Comparison of ENCODE assay signal across 11 cellular contexts in the genomic region with DNA sequence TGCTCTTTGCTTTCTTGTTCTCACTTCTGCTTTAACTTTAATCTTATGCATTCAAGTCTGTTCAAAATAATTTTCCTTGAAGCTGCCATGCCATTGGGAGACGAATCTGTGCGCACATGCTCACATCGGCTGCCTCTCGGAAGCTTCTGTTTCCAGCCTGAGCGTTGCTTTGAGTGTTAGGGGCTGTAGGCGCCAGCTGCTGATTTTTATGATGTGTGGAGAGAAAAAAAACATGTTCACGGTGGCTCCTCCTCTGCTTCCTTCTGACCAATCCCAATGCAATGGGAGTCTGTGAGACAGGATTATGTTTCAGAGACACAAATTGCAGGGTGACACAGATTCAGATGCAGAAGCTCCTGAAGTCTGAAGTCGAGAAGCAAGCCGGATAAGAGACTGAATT. TPM values are rescaled to one million over a fixed set of nuclear protein-coding genes. Genes with fewer than 3 reads are reported as not detected.
DNase-seq lines count a peak whose midpoint lies in the region; ATAC-seq and TF ChIP-seq lines count a peak whose summit lies in the region.
"Had no signal": no experiment of that assay in that cellular context is flagged by ENCODE, and none has a peak within 500 bp of the region (broad histone marks: within the 10 kb centered on the region; RNA-seq: fewer than 3 reads in every experiment).

Gene MC4R (minus strand): TSS at position 178 of the 400 bp plus-strand sequence. CDS start 426 bp downstream, outside the sequence.

- H4K20me1 ChIP-seq in OCI-LY3 (ENCODE audit: insufficient read depth, low read length) = no peaks in the 10 kb centered on the region

- ATAC-seq in foreskin keratinocyte (peak; percentile 91), HG02571 (IDR thresholded peaks at IDR 0.05; ENCODE audit: unreplicated experiment) (no peak)

- no peak for DNase-seq in breast epithelium (ENCODE audit: low spot score in 2 of 2)
- DNase-seq in MCF 10A (ENCODE audit: unreplicated experiment) = no peak
- DNase-seq in foreskin keratinocyte = peak; percentile 40 to 66
- DNase-seq in retinal pigment epithelial cell (ENCODE audit: low read depth) = peak; percentile 64
- no peak for DNase-seq in SIG-M5 (lab: John Stamatoyannopoulos, UW)
- no peak for DNase-seq in MV-4-11 (lab: John Stamatoyannopoulos, UW)
- DNase-seq: CD4-positive, CD25-positive, alpha-beta regulatory T cell had no signal

- H3K4me3 Mint-ChIP-seq in MCF 10A (ENCODE audit: unreplicated experiment) = no peak within 1 kb of the TSS
- H3K4me3 Mint-ChIP-seq: CD4-positive, CD25-positive, alpha-beta regulatory T cell had no signal

- no peaks in the 10 kb centered on the region for H3K36me3 Mint-ChIP-seq in MCF 10A (ENCODE audit: insufficient read depth, unreplicated experiment)
- H3K36me3 Mint-ChIP-seq: CD4-positive, CD25-positive, alpha-beta regulatory T cell had no signal

- no peaks in the 10 kb centered on the region for H3K9me3 ChIP-seq in breast epithelium
- H3K9me3 ChIP-seq in OCI-LY3 (ENCODE audit: insufficient read depth, low read length) = 0 out of 2 replicates have a peak, but pooled peaks cover 4% of the 10 kb centered on the region

- CTCF ChIA-PET in MCF 10A (lab: Yijun Ruan, JAX) = no interaction called here

- peak within 1 kb of the TSS; percentile 95 for H2AFZ ChIP-seq in OCI-LY3 (ENCODE audit: low read depth, low read length)

- peaks cover 6% of the 10 kb centered on the region for H3K4me1 Mint-ChIP-seq in MCF 10A (ENCODE audit: insufficient read depth, unreplicated experiment)
- H3K4me1 Mint-ChIP-seq: CD4-positive, CD25-positive, alpha-beta regulatory T cell had no signal

- H3K27me3 ChIP-seq in breast epithelium (no peaks in the 10 kb centered on the region), OCI-LY3 (ENCODE audit: low read depth, low read length) (no peaks in the 10 kb centered on the region), foreskin keratinocyte (peaks cover 3% of the 10 kb centered on the region)

- intact Hi-C loops in breast epithelium (cut with DNase I; ENCODE audit: low total_unique reads) = no loop called here
- intact Hi-C loops in MCF 10A (cut with micrococcal nuclease) = no loop called here

- H3K4me3 ChIP-seq in breast epithelium (peak within 1 kb of the TSS in 2 of 3 donors; percentile 0 to 41), OCI-LY3 (ENCODE audit: low read length) (peak within 1 kb of the TSS; percentile 70), retinal pigment epithelial cell (ENCODE audit: low read length) (peak within 1 kb of the TSS; percentile 35)

- no peak within 1 kb of the TSS for H3K27ac Mint-ChIP-seq in MCF 10A (ENCODE audit: low read depth, unreplicated experiment)
- H3K27ac Mint-ChIP-seq: CD4-positive, CD25-positive, alpha-beta regulatory T cell had no signal

- no TSS peak for BruUV-seq in MCF 10A (replicated peaks; lab: Mats Ljungman, UMichigan)

- POLR2A ChIA-PET in MCF 10A (lab: Yijun Ruan, JAX) = no interaction called here

- H3K36me3 ChIP-seq in breast epithelium = no peaks in the 10 kb centered on the region
- H3K36me3 ChIP-seq in OCI-LY3 (replicated peaks; ENCODE audit: low read depth, low read length) = no peaks in the 10 kb centered on the region

- no peaks in the 10 kb centered on the region for H3K79me2 ChIP-seq in OCI-LY3 (ENCODE audit: low read length)

- peaks cover 90% of the 10 kb centered on the region for H3K27me3 Mint-ChIP-seq in MCF 10A (ENCODE audit: insufficient read depth, unreplicated experiment)
- H3K27me3 Mint-ChIP-seq: CD4-positive, CD25-positive, alpha-beta regulatory T cell had no signal

- peak within 1 kb of the TSS; percentile 42 for H3K9ac ChIP-seq in OCI-LY3 (ENCODE audit: low read length)

- TF ChIP-seq CTCF in breast epithelium (IDR thresholded peaks at IDR 0.05) = no peak
- no peak for TF ChIP-seq CTCF in MCF 10A (IDR thresholded peaks at IDR 0.05; ENCODE audit: unreplicated experiment)
- no peak for TF ChIP-seq CTCF in OCI-LY3 (IDR thresholded peaks at IDR 0.05; ENCODE audit: low read depth, low read length)
- TF ChIP-seq CTCF in foreskin keratinocyte (conservative IDR thresholded peaks at IDR 0.05) = no peak
- no peak for TF ChIP-seq CTCF in retinal pigment epithelial cell (conservative IDR thresholded peaks at IDR 0.05; ENCODE audit: low read depth, low read length)

- no peaks in the 10 kb centered on the region for H3K9me3 Mint-ChIP-seq in MCF 10A (ENCODE audit: unreplicated experiment)

- H3K4me1 ChIP-seq in breast epithelium (no peaks in the 10 kb centered on the region), OCI-LY3 (ENCODE audit: low read length) (peaks cover 17% of the 10 kb centered on the region), foreskin keratinocyte (no peaks in the 10 kb centered on the region)

- peak within 1 kb of the TSS; percentile 74 for H3K4me2 ChIP-seq in OCI-LY3 (ENCODE audit: low read length)

- TF ChIP-seq POLR2A in breast epithelium (IDR thresholded peaks at IDR 0.05) = no peak

- H3K27ac ChIP-seq in breast epithelium (no peak within 1 kb of the TSS), OCI-LY3 (ENCODE audit: low read length) (peak within 1 kb of the TSS; percentile 1; the same call in 1 of the 2 replicates), foreskin keratinocyte (no peak within 1 kb of the TSS)
- H3K27ac ChIP-seq: skin epidermis, VCaP had no signal

RNA-seq across cellular contexts. Expression of gene MC4R, which starts in this region (rescaled TPM):
- total RNA-seq in breast epithelium = not detected
- not detected in 2 replicates for total RNA-seq in MCF 10A (2022)
- total RNA-seq in foreskin keratinocyte = not detected in 2 replicates
- polyA plus RNA-seq in foreskin keratinocyte = not detected in 2 replicates
- total RNA-seq: CD4-positive, CD25-positive, alpha-beta regulatory T cell had no signal
- polyA plus RNA-seq: CD4-positive, CD25-positive, alpha-beta regulatory T cell had no signal

Comparison
In these comparisons a context has a peak if more than half of its experiments do, and no peak if none do; other contexts are left out.
1. Peak in DNase-seq and ATAC-seq in foreskin keratinocyte; RNA of the gene not detected or under 1 TPM.